Comparison of ENCODE assay signal across 8 cellular contexts in the genomic region with DNA sequence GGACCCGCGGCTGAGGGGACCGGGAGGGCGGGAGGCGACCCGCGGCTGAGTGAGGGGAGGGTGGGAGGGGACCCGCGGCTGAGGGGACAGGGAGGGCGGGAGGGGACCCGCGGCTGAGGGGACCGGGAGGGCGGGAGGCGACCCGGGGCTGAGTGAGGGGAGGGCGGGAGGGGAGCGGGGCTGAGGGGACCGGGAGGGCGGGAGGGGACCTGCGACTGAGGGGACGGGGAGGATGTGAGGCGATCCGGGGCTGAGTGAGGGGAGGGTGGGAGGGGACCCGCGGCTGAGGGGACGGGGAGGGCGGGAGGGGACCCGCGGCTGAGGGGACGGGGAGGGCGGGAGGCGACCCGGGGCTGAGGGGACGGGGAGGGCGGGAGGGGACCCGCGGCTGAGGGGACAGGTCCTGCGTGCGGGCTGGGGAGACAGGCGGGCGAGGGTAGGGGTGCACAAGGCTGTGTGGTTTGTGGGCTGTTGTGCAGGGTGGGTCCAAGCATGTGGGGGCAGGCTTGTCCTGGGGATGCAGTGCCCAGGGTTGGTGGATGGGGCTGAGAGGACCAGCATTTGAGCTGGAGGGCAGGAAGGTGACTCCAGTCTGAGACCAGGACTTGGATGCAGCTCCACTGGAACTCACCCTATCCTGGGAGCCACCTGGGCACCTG. TPM values are rescaled to one million over a fixed set of nuclear protein-coding genes. Genes with fewer than 3 reads are reported as not detected.
DNase-seq lines count a peak whose midpoint lies in the region; ATAC-seq and TF ChIP-seq lines count a peak whose summit lies in the region.

No MANE protein-coding gene starts in this region.

- ATAC-seq in GM23338 (no peak), GM18858 (IDR thresholded peaks at IDR 0.05; ENCODE audit: unreplicated experiment) (no peak), GM19397 (IDR thresholded peaks at IDR 0.05; ENCODE audit: unreplicated experiment) (no peak)
- no peak for ATAC-seq in naive thymus-derived CD8-positive, alpha-beta T cell

- TF ChIP-seq CTCF in AG04449 (IDR thresholded peaks at IDR 0.05; ENCODE audit: insufficient read depth, low read length, missing control alignments), result no peak
- TF ChIP-seq CTCF in GM23338 (conservative IDR thresholded peaks at IDR 0.05; ENCODE audit: low read depth in 2 of 2), result 0 out of 4 replicates have a peak, but pooled peaks of 1 of the 2 experiments have one; percentile 7

- DNase-seq in AG04449 (ENCODE audit: low read depth, low spot score) (no peak), GM23338 (ENCODE audit: low spot score) (peak; percentile 38), A172 (ENCODE audit: low spot score) (no peak), epidermal melanocyte (ENCODE audit: insufficient read length, low spot score) (no peak)
- no peak for DNase-seq in naive thymus-derived CD8-positive, alpha-beta T cell

- peaks cover 58% of the 10 kb centered on the region for H3K27me3 Mint-ChIP-seq in GM23338 (ENCODE audit: insufficient read depth, low read depth, poor library complexity)
- H3K27me3 Mint-ChIP-seq in naive thymus-derived CD8-positive, alpha-beta T cell, result peaks cover 0 to 30% (median 2%) of the 10 kb centered on the region in 5 donors

- peak overlapping the region; percentile 68 for H3K4me2 ChIP-seq in GM23338

- WGBS in ectodermal cell, 2 experiments, result 3 to 6% methylated on average over 16 to 26 of the region's 42 CpGs

- no peaks in the 10 kb centered on the region for H4K20me1 ChIP-seq in GM23338 (replicated peaks; ENCODE audit: insufficient read depth)

- H3K4me1 Mint-ChIP-seq in GM23338, result no peaks in the 10 kb centered on the region; the same call in 2 of the 3 replicates
- H3K4me1 Mint-ChIP-seq in naive thymus-derived CD8-positive, alpha-beta T cell, result peaks cover 1 to 8% (median 7%) of the 10 kb centered on the region in 4 donors

- H3K27ac Mint-ChIP-seq in GM23338, result no peak overlapping the region
- H3K27ac Mint-ChIP-seq in naive thymus-derived CD8-positive, alpha-beta T cell, result peak overlapping the region in 4 of 10 donors; percentile 14 to 59 (median 36)

- no peaks in the 10 kb centered on the region for H3F3A ChIP-seq in GM23338 (replicated peaks; ENCODE audit: low read depth)

- CTCF ChIA-PET in AG04449 (lab: Yijun Ruan, JAX), result interaction anchor here (0.8 to 3.3 kb wide), 14 partner anchors 9 to 114 kb away, joined by 3 to 25 read pairs (median 4); a partner anchor contains a TSS

- H3K4me3 ChIP-seq in AG04449 (ENCODE audit: low read depth, low read length), result peak overlapping the region; percentile 15
- peak overlapping the region; percentile 46 for H3K4me3 ChIP-seq in GM23338
- peak overlapping the region; percentile 29 for H3K4me3 ChIP-seq in ectodermal cell (ENCODE audit: insufficient read depth, low read depth, low read length)

- peak overlapping the region; percentile 64 for H3K4me3 Mint-ChIP-seq in GM23338
- peak overlapping the region; percentile 44 to 84 (median 69) for H3K4me3 Mint-ChIP-seq in naive thymus-derived CD8-positive, alpha-beta T cell

- H3K4me1 ChIP-seq in GM23338 (ENCODE audit: insufficient read depth), result peaks cover 3% of the 10 kb centered on the region; the same call in 1 of the 2 replicates
- H3K4me1 ChIP-seq in ectodermal cell (ENCODE audit: control insufficient read depth, insufficient read depth, low read length), result no peaks in the 10 kb centered on the region

- POLR2A ChIA-PET in AG04449 (lab: Yijun Ruan, JAX), result interaction anchor here (0.6 to 1.1 kb wide), 3 partner anchors 13 to 36 kb away, joined by 3 to 5 read pairs (median 4); no protein-coding TSS in a partner anchor
- POLR2A ChIA-PET in naive thymus-derived CD8-positive, alpha-beta T cell (lab: Charles Lee), result no interaction called here

- peaks cover 3% of the 10 kb centered on the region; the same call in 1 of the 3 replicates for H3K36me3 Mint-ChIP-seq in GM23338 (ENCODE audit: low read depth)
- no peaks in the 10 kb centered on the region for H3K36me3 Mint-ChIP-seq in naive thymus-derived CD8-positive, alpha-beta T cell

- H3K27ac ChIP-seq in GM23338 (ENCODE audit: low read depth), result no peak overlapping the region
- H3K27ac ChIP-seq in ectodermal cell (ENCODE audit: insufficient read depth, low read depth, low read length, poor library complexity, severe bottlenecking), result no peak overlapping the region

- no peaks in the 10 kb centered on the region for H3K79me2 ChIP-seq in GM23338 (replicated peaks; ENCODE audit: insufficient read depth)

- H3K36me3 ChIP-seq in GM23338 (ENCODE audit: insufficient read depth) (no peaks in the 10 kb centered on the region), ectodermal cell (ENCODE audit: control insufficient read depth, insufficient read depth, low read length) (no peaks in the 10 kb centered on the region)

- H3K9me3 Mint-ChIP-seq in GM23338, result no peaks in the 10 kb centered on the region
- H3K9me3 Mint-ChIP-seq in naive thymus-derived CD8-positive, alpha-beta T cell, result no peaks in the 10 kb centered on the region

- no peaks in the 10 kb centered on the region for H3K9me3 ChIP-seq in ectodermal cell (ENCODE audit: control insufficient read depth, low read length)

- peaks cover 79% of the 10 kb centered on the region for H3K27me3 ChIP-seq in GM23338 (ENCODE audit: insufficient read depth)
- peaks cover 77% of the 10 kb centered on the region for H3K27me3 ChIP-seq in ectodermal cell (ENCODE audit: control insufficient read depth, insufficient read depth, low read length, poor library complexity, severe bottlenecking)

- H2AFZ ChIP-seq in GM23338, result no peak overlapping the region

- no peaks in the 10 kb centered on the region for H3K9me2 ChIP-seq in GM23338 (ENCODE audit: insufficient read depth)

TF ChIP-seq in GM23338, 12 proteins besides CTCF, POLR2A, EP300 and RAD21:
- no peak for TF ChIP-seq NANOG (IDR thresholded peaks at IDR 0.05; ENCODE audit: borderline replicate concordance)
- no peak for TF ChIP-seq JUNB (IDR thresholded peaks at IDR 0.05; ENCODE audit: unreplicated experiment)
- TF ChIP-seq EZH2 (IDR thresholded peaks at IDR 0.05; ENCODE audit: low read depth, unreplicated experiment), result no peak
- TF ChIP-seq, protein P1, sequence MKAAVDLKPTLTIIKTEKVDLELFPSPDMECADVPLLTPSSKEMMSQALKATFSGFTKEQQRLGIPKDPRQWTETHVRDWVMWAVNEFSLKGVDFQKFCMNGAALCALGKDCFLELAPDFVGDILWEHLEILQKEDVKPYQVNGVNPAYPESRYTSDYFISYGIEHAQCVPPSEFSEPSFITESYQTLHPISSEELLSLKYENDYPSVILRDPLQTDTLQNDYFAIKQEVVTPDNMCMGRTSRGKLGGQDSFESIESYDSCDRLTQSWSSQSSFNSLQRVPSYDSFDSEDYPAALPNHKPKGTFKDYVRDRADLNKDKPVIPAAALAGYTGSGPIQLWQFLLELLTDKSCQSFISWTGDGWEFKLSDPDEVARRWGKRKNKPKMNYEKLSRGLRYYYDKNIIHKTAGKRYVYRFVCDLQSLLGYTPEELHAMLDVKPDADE (IDR thresholded peaks at IDR 0.05), result no peak
- TF ChIP-seq ZNF114 (CRISPR knock-in tag; IDR thresholded peaks at IDR 0.05), result no peak
- TF ChIP-seq POLR2AphosphoS5 (IDR thresholded peaks at IDR 0.05; ENCODE audit: low read depth), result no peak
- no peak for TF ChIP-seq ZNF331 (CRISPR knock-in tag; IDR thresholded peaks at IDR 0.05; ENCODE audit: low read depth)
- TF ChIP-seq EZH2phosphoT487 (IDR thresholded peaks at IDR 0.05; ENCODE audit: unreplicated experiment), result no peak

RNA-seq across cellular contexts. Expression of a gene that starts 9.2 kb away (rescaled TPM):
- total RNA-seq in GM23338 (2014; rRNA removed; shearing (Covaris generic)), result 0.08 TPM in 1 of 2 replicates, not detected in the other
- 0.21 TPM in 1 of 2 replicates, not detected in the other for polyA plus RNA-seq in GM23338 (2016; fragmentation: Nextera tagmentation; extraction: Ambion mirVana)
- polyA plus RNA-seq in ectodermal cell (2013, experiment 1 of 4), result not detected
- polyA plus RNA-seq in ectodermal cell (2013, experiment 2 of 4), result not detected
- polyA plus RNA-seq in ectodermal cell (2013, experiment 3 of 4), result not detected
- not detected for polyA plus RNA-seq in ectodermal cell (2013, experiment 4 of 4)
- 1 to 10 TPM; 1.2 to 2.2 TPM for total RNA-seq in naive thymus-derived CD8-positive, alpha-beta T cell
- under 1 TPM in 2 of 3 donors, not detected in 1; 0.08 to 0.13 TPM for polyA plus RNA-seq in naive thymus-derived CD8-positive, alpha-beta T cell
- not detected in 2 replicates for total RNA-seq in A172 (2014; rRNA removed; shearing (Covaris generic))

RNA-seq across cellular contexts. Expression of a gene that starts 44.3 kb away (rescaled TPM):
- total RNA-seq in GM23338 (2014; rRNA removed; shearing (Covaris generic)), result 2.6 TPM in 2 replicates
- polyA plus RNA-seq in GM23338 (2016; fragmentation: Nextera tagmentation; extraction: Ambion mirVana), result 1.1 and 1.6 TPM in 2 replicates
- 0.70 TPM for polyA plus RNA-seq in ectodermal cell (2013, experiment 1 of 4)
- polyA plus RNA-seq in ectodermal cell (2013, experiment 2 of 4), result 1.0 TPM
- 0.64 TPM for polyA plus RNA-seq in ectodermal cell (2013, experiment 3 of 4)
- polyA plus RNA-seq in ectodermal cell (2013, experiment 4 of 4), result 1.1 TPM
- not detected for total RNA-seq in naive thymus-derived CD8-positive, alpha-beta T cell
- not detected for polyA plus RNA-seq in naive thymus-derived CD8-positive, alpha-beta T cell
- 162 and 191 TPM in 2 replicates for total RNA-seq in A172 (2014; rRNA removed; shearing (Covaris generic))

RNA-seq across cellular contexts. Expression of a gene that starts 51.7 kb away (rescaled TPM):
- 1.8 and 4.9 TPM in 2 replicates for total RNA-seq in GM23338 (2014; rRNA removed; shearing (Covaris generic))
- 1.6 and 1.7 TPM in 2 replicates for polyA plus RNA-seq in GM23338 (2016; fragmentation: Nextera tagmentation; extraction: Ambion mirVana)
- polyA plus RNA-seq in ectodermal cell (2013, experiment 1 of 4), result 12.3 TPM
- 14.8 TPM for polyA plus RNA-seq in ectodermal cell (2013, experiment 2 of 4)
- polyA plus RNA-seq in ectodermal cell (2013, experiment 3 of 4), result 11.2 TPM
- 13.4 TPM for polyA plus RNA-seq in ectodermal cell (2013, experiment 4 of 4)
- 1 to 10 TPM; 2.0 to 2.4 TPM for total RNA-seq in naive thymus-derived CD8-positive, alpha-beta T cell
- 1 to 10 TPM in 2 of 3 donors, under 1 TPM in 1; 0.67 to 2.3 (median 1.2) TPM for polyA plus RNA-seq in naive thymus-derived CD8-positive, alpha-beta T cell
- 9.9 and 11.1 TPM in 2 replicates for total RNA-seq in A172 (2014; rRNA removed; shearing (Covaris generic))

Comparison
In these comparisons a context has a peak if more than half of its experiments do, and no peak if none do; other contexts are left out.
1. RNA of a gene that starts 44.3 kb away (total RNA-seq): 162 to 191 TPM in A172; 2.6 TPM in GM23338 and not detected in naive thymus-derived CD8-positive, alpha-beta T cell; every median in the first group is over 10 times any median in the second.
2. Peak in every context shown above with its lines, with median percentiles within 50 percentile points of each other: H3K4me3 ChIP-seq.